Comparison of ENCODE assay signal across 19 cellular contexts in genomic region chr12:123056709-123057108, GRCh38.
DNase-seq lines count a peak whose midpoint lies in the region; ATAC-seq and TF ChIP-seq lines count a peak whose summit lies in the region.
"Had no signal": no experiment of that assay in that cellular context is flagged by ENCODE, and none has a peak within 500 bp of the region (broad histone marks: within the 10 kb centered on the region; RNA-seq: fewer than 3 reads in every experiment).

No MANE protein-coding gene starts in this region.

- H3K4me3 ChIP-seq in adrenal gland, result no peak overlapping the region
- no peak overlapping the region for H3K4me3 ChIP-seq in endodermal cell (ENCODE audit: low read length)
- no peak overlapping the region for H3K4me3 ChIP-seq in H7 (ENCODE audit: insufficient read depth, low read depth, low read length)

- H3K27ac Mint-ChIP-seq in endodermal cell, result no peak overlapping the region
- H3K27ac Mint-ChIP-seq: CD8-positive, alpha-beta T cell; T-cell had no signal

- TF ChIP-seq CTCF in 22Rv1 (IDR thresholded peaks at IDR 0.05) (no peak), adrenal gland (IDR thresholded peaks at IDR 0.05) (no peak), endodermal cell (conservative IDR thresholded peaks at IDR 0.05) (peak; percentile 19)

- H3K9me3 ChIP-seq in adrenal gland (replicated peaks in 1 of 3) (no peaks in the 10 kb centered on the region), endodermal cell (ENCODE audit: control insufficient read depth, low read length) (no peaks in the 10 kb centered on the region)

- H3K36me3 ChIP-seq in adrenal gland (replicated peaks in 1 of 2), result no peaks in the 10 kb centered on the region
- no peaks in the 10 kb centered on the region for H3K36me3 ChIP-seq in endodermal cell (ENCODE audit: control insufficient read depth, insufficient read depth, low read length)
- H3K36me3 ChIP-seq in H7 (replicated peaks; ENCODE audit: control insufficient read depth, insufficient read depth, low read length), result no peaks in the 10 kb centered on the region

- H3K9me3 Mint-ChIP-seq in endodermal cell, result no peaks in the 10 kb centered on the region
- H3K9me3 Mint-ChIP-seq: CD8-positive, alpha-beta T cell; T-cell had no signal

- DNase-seq in NCI-H146 (lab: John Stamatoyannopoulos, UW) (peak; percentile 11), NCI-H146 treated with DMSO at 0.1 percent for 48 hours (lab: John Stamatoyannopoulos, UW; ENCODE audit: unreplicated experiment) (no peak), adrenal gland (no peak), endodermal cell (peak; percentile 60), HCEC 1CT (no peak), H7 (no peak)
- DNase-seq: AML-193; CD8-positive, alpha-beta T cell; GF-D8; NCI-H1092 treated with DMSO at 0.1 percent for 48 hours; NCI-H1436 treated with DMSO at 0.1 percent for 48 hours; NCI-H2171 treated with DMSO at 0.1 percent for 48 hours; NCI-H524 treated with DMSO at 0.1 percent for 48 hours; PC-3; T-cell had no signal

- H3K27me3 Mint-ChIP-seq in endodermal cell (ENCODE audit: insufficient read depth), result no peaks in the 10 kb centered on the region
- H3K27me3 Mint-ChIP-seq: T-cell had no signal

- H3K36me3 Mint-ChIP-seq in endodermal cell (ENCODE audit: low read depth), result no peaks in the 10 kb centered on the region

- no peak overlapping the region for H3K4me3 Mint-ChIP-seq in endodermal cell
- H3K4me3 Mint-ChIP-seq: CD8-positive, alpha-beta T cell; T-cell had no signal

- H3K4me1 ChIP-seq in adrenal gland (replicated peaks in 1 of 2) (peaks cover 24 to 45% of the 10 kb centered on the region in 2 donors), endodermal cell (ENCODE audit: control insufficient read depth, insufficient read depth, low read length) (no peaks in the 10 kb centered on the region)

- TF ChIP-seq POLR2A in adrenal gland (IDR thresholded peaks at IDR 0.05), result no peak

- ATAC-seq in GM19023 (IDR thresholded peaks at IDR 0.05; ENCODE audit: unreplicated experiment), result no peak
- ATAC-seq: CD8-positive, alpha-beta T cell; SK-N-SH treated with all-trans-retinoic acid at 6 μM for 48 hours; T-cell had no signal

- intact Hi-C loops in adrenal gland (cut with DNase I), result no loop called here

- peak overlapping the region; percentile 75 for H3K27ac ChIP-seq in 22Rv1
- H3K27ac ChIP-seq in adrenal gland, result peak overlapping the region in 3 of 5 donors; percentile 67 to 69 (median 69)
- H3K27ac ChIP-seq in endodermal cell (ENCODE audit: low read depth, low read length), result no peak overlapping the region
- H3K27ac ChIP-seq: KMS-11 had no signal

- no peak overlapping the region for H3K9ac ChIP-seq in endodermal cell (ENCODE audit: extremely low read depth, low read length, poor library complexity, severe bottlenecking)
- H3K9ac ChIP-seq: KMS-11 had no signal

- WGBS in adrenal gland, 4 donors, result 84 to 91% (median 89%) methylated on average over 7 of the region's 7 CpGs
- 93 to 94% methylated on average over 7 of the region's 7 CpGs for WGBS in endodermal cell (ENCODE audit: insufficient coverage in 1 of 2, insufficient read length in 1 of 2), 2 experiments

- H3K4me1 Mint-ChIP-seq in endodermal cell, result peaks cover 11% of the 10 kb centered on the region

- H3K27me3 ChIP-seq in adrenal gland (no peaks in the 10 kb centered on the region), endodermal cell (ENCODE audit: control insufficient read depth, insufficient read depth, low read length, poor library complexity, severe bottlenecking) (no peaks in the 10 kb centered on the region), H7 (ENCODE audit: control insufficient read depth, insufficient read depth, low read length) (no peaks in the 10 kb centered on the region)

Comparison
In these comparisons a context has a peak if more than half of its experiments do, and no peak if none do; other contexts are left out.
1. DNase-seq: peak in NCI-H146 (single experiment) and endodermal cell (single experiment); none in NCI-H146 treated with DMSO at 0.1 percent for 48 hours (single experiment), adrenal gland (0 of 7), HCEC 1CT (single experiment) and H7 (single experiment).